Comparison of ENCODE assay signal across 9 cellular contexts in the genomic region with DNA sequence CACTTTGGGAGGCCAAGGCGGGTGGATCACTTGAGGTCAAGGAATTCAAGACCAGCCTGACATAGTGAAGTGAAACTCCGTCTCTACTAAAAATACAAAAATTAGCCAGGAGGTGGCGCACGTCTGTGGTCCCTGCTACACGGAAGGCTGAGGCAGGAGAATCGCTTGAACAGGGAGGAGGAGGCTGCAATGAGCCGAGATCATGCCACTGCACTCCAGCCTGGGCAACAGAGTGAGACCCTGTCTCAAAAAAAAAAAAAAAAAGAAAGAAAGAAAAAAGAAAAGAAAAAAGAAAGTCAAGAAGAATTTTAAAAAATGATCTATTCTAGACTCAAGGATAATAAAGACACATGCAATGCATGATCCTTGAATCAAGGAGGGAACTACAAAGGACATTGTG. TPM values are rescaled to one million over a fixed set of nuclear protein-coding genes. Genes with fewer than 3 reads are reported as not detected.
A peak's percentile ranks its signal among the peaks of the same experiment; 100 is the strongest.
DNase-seq lines count a peak whose midpoint lies in the region; ATAC-seq and TF ChIP-seq lines count a peak whose summit lies in the region.
"Not testable (repeated sequence)": the region's sequence is repeated elsewhere in the genome, so short reads cannot be mapped to it uniquely, and the experiment has no call there.
"Had no signal": no experiment of that assay in that cellular context is flagged by ENCODE, and none has a peak within 500 bp of the region (broad histone marks: within the 10 kb centered on the region; RNA-seq: fewer than 3 reads in every experiment).

No MANE protein-coding gene starts in this region.

- not testable (repeated sequence) for H3K4me1 Mint-ChIP-seq in activated T-cell treated with anti-CD3 and anti-CD28 coated beads, Interleukin-2, amount 50 U/mL, for 72 hours (ENCODE audit: low read depth)

- not testable (repeated sequence) for H3K27me3 ChIP-seq in lower lobe of right lung (ENCODE audit: low read depth)

- peak; percentile 61 for ATAC-seq in GM21381 (IDR thresholded peaks at IDR 0.05; ENCODE audit: unreplicated experiment)
- ATAC-seq in SK-N-SH treated with all-trans-retinoic acid at 6 μM for 48 hours, result peak; percentile 98
- ATAC-seq in activated T-cell treated with anti-CD3 and anti-CD28 coated beads, Interleukin-2, amount 50 U/mL, for 72 hours (replicated peaks in 1 of 2), result peak; percentile 60 to 64
- ATAC-seq in lower lobe of right lung, result peak; percentile 79 to 83

- TF ChIP-seq CTCF in epithelial cell of esophagus (IDR thresholded peaks at IDR 0.05; ENCODE audit: insufficient read depth, low read depth, low read length, missing control alignments) (peak; percentile 63), lower lobe of right lung (IDR thresholded peaks at IDR 0.05) (peak; percentile 70)

- not testable (repeated sequence) for H3K27ac Mint-ChIP-seq in activated T-cell treated with anti-CD3 and anti-CD28 coated beads, Interleukin-2, amount 50 U/mL, for 72 hours

- not testable (repeated sequence) for H3K9me3 Mint-ChIP-seq in activated T-cell treated with anti-CD3 and anti-CD28 coated beads, Interleukin-2, amount 50 U/mL, for 72 hours

- intact Hi-C loops in lower lobe of right lung (cut with DNase I), result not testable (repeated sequence)

- not testable (repeated sequence) for H3K36me3 ChIP-seq in lower lobe of right lung

- not testable (repeated sequence) for H3K4me3 ChIP-seq in epithelial cell of esophagus (ENCODE audit: low read length); lower lobe of right lung

- DNase-seq in Ammon's horn (ENCODE audit: low spot score) (peak; percentile 22), NCI-H146 (lab: John Stamatoyannopoulos, UW) (peak; percentile 73), epithelial cell of esophagus (ENCODE audit: low read depth) (peak; percentile 65), lower lobe of right lung (peak; percentile 57)
- DNase-seq in activated T-cell treated with anti-CD3 and anti-CD28 coated beads, Interleukin-2, amount 50 U/mL, for 72 hours, result peak; percentile 60 to 68
- DNase-seq in stimulated activated CD4-positive, alpha-beta T cell treated with anti-CD3 and anti-CD28 coated beads, Interleukin-4, amount 100 ng/mL, for 1 hour, result peak; percentile 39

- H3K4me3 Mint-ChIP-seq in activated T-cell treated with anti-CD3 and anti-CD28 coated beads, Interleukin-2, amount 50 U/mL, for 72 hours, result not testable (repeated sequence)

- not testable (repeated sequence) for H3K9me3 ChIP-seq in lower lobe of right lung

- H3K27ac ChIP-seq in lower lobe of right lung, result not testable (repeated sequence)

- not testable (repeated sequence) for H3K36me3 Mint-ChIP-seq in activated T-cell treated with anti-CD3 and anti-CD28 coated beads, Interleukin-2, amount 50 U/mL, for 72 hours (ENCODE audit: insufficient read depth in 2 of 2)

- not testable (repeated sequence) for H3K4me1 ChIP-seq in lower lobe of right lung

- peaks cover 23% of the 10 kb centered on the region for H3K27me3 Mint-ChIP-seq in activated T-cell treated with anti-CD3 and anti-CD28 coated beads, Interleukin-2, amount 50 U/mL, for 72 hours (ENCODE audit: low read depth)

RNA-seq across cellular contexts. Expression of a gene that starts 32.8 kb away (rescaled TPM):
- total RNA-seq in activated T-cell treated with anti-CD3 and anti-CD28 coated beads, Interleukin-2, amount 50 U/mL, for 72 hours, result 1 to 10 TPM; 4.0 to 5.5 TPM
- total RNA-seq in lower lobe of right lung, result 1.1 TPM

RNA-seq across cellular contexts. Expression of a gene that starts 36.0 kb away (rescaled TPM):
- total RNA-seq in activated T-cell treated with anti-CD3 and anti-CD28 coated beads, Interleukin-2, amount 50 U/mL, for 72 hours, result not detected
- total RNA-seq in lower lobe of right lung, result not detected
- total RNA-seq: cerebellum had no signal

RNA-seq across cellular contexts. Expression of a gene that starts 46.8 kb away (rescaled TPM):
- not detected for total RNA-seq in activated T-cell treated with anti-CD3 and anti-CD28 coated beads, Interleukin-2, amount 50 U/mL, for 72 hours
- 0.65 TPM for total RNA-seq in lower lobe of right lung
- total RNA-seq: cerebellum had no signal

Comparison
In these comparisons a context has a peak if more than half of its experiments do, and no peak if none do; other contexts are left out.
1. DNase-seq: peak in every context shown above with its lines; median percentile 73 in NCI-H146; 65 in epithelial cell of esophagus; 64 in activated T-cell treated with anti-CD3 and anti-CD28 coated beads, Interleukin-2, amount 50 U/mL, for 72 hours; 57 in lower lobe of right lung; 39 in stimulated activated CD4-positive, alpha-beta T cell treated with anti-CD3 and anti-CD28 coated beads, Interleukin-4, amount 100 ng/mL, for 1 hour; 22 in Ammon's horn.